Comparison of ENCODE assay signal across 9 cellular contexts in the genomic region with DNA sequence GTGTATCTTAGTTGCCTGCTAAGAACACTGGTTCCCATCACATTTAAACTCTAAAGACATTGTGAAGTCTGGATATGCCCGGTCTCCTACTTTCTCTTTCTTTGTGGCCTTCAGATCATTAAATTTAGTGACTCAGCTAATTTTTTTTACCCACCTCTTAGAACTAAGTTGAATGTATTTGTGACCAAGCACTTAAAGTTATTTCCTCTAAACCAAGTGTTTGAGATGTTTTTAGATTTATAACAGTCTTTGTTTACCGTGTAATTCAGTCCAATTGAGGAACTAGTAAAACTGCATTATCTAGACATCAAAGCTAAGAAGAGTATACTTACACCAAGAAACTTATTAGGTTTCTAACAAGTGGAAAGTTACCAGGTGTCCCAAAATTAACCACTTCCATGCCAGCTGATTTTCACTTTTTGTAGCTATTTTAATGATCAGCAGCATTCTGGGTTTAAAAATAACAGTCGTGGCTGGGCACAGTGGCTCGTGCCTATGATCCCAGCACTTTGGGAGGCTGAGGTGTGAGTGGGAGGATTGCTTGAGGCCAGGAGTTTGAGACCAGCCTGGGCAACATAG. TPM values are rescaled to one million over a fixed set of nuclear protein-coding genes. Genes with fewer than 3 reads are reported as not detected.
DNase-seq lines count a peak whose midpoint lies in the region; ATAC-seq, FAIRE-seq and TF ChIP-seq lines count a peak whose summit lies in the region.
"Had no signal": no experiment of that assay in that cellular context is flagged by ENCODE, and none has a peak within 500 bp of the region (broad histone marks: within the 10 kb centered on the region; RNA-seq: fewer than 3 reads in every experiment).

No MANE protein-coding gene starts in this region.

- H3K4me2 ChIP-seq in KMS-11 = peak overlapping the region; percentile 25

- H2AFZ ChIP-seq in KMS-11 (ENCODE audit: low read depth) = no peak overlapping the region

- no peak overlapping the region for H3K4me3 ChIP-seq in KMS-11 (IDR thresholded peaks at IDR 0.05; ENCODE audit: insufficient read depth, low read depth, low read length)
- no peak overlapping the region for H3K4me3 ChIP-seq in bronchial epithelial cell (ENCODE audit: low read depth, low read length)

- ATAC-seq in GM21528 (IDR thresholded peaks at IDR 0.05; ENCODE audit: low FRiP score, unreplicated experiment) (no peak), HG03354 (IDR thresholded peaks at IDR 0.05; ENCODE audit: poor library complexity, severe bottlenecking, unreplicated experiment) (no peak)

- no peak overlapping the region for H3K9ac ChIP-seq in KMS-11

- peaks cover 42% of the 10 kb centered on the region; the same call in 1 of the 2 replicates for H3K79me2 ChIP-seq in KMS-11 (ENCODE audit: insufficient read depth, low read depth)

- H3K27me3 ChIP-seq in KMS-11 (ENCODE audit: insufficient read depth, low read depth) = no peaks in the 10 kb centered on the region
- no peaks in the 10 kb centered on the region for H3K27me3 ChIP-seq in bronchial epithelial cell (ENCODE audit: control insufficient read depth, insufficient read depth, low read length)

- FAIRE-seq in bronchial epithelial cell (lab: Jason Lieb, UNC) = no peak
- FAIRE-seq: TTC549 had no signal

- H3K36me3 ChIP-seq in KMS-11 (ENCODE audit: insufficient read depth) (peaks cover under 1% of the 10 kb centered on the region; the same call in 1 of the 2 replicates), bronchial epithelial cell (ENCODE audit: control insufficient read depth, insufficient read depth, low read length) (peaks cover 3% of the 10 kb centered on the region)

- no peak overlapping the region for H3K27ac ChIP-seq in KMS-11

- peaks cover 24% of the 10 kb centered on the region; the same call in 1 of the 2 replicates for H4K20me1 ChIP-seq in KMS-11 (ENCODE audit: insufficient read depth)

- DNase-seq in CD1c-positive myeloid dendritic cell (ENCODE audit: extremely low spot score) (peak; percentile 21), bronchial epithelial cell (ENCODE audit: low read depth) (peak; percentile 45), myocyte (ENCODE audit: low read depth) (peak; percentile 28), NCI-H524 treated with DMSO at 0.1 percent for 48 hours (lab: John Stamatoyannopoulos, UW) (no peak)
- DNase-seq in activated CD4-positive, alpha-beta T cell treated with anti-CD3 and anti-CD28 coated beads for 48 hours = no peak

- peaks cover 31% of the 10 kb centered on the region for H3K4me1 ChIP-seq in KMS-11 (ENCODE audit: low read depth, poor library complexity, severe bottlenecking)

- no peak for TF ChIP-seq CTCF in KMS-11 (conservative IDR thresholded peaks at IDR 0.05; ENCODE audit: low read depth, low read length)
- no peak for TF ChIP-seq CTCF in bronchial epithelial cell (IDR thresholded peaks at IDR 0.05; ENCODE audit: insufficient read depth, low read length, severe bottlenecking)

RNA-seq across cellular contexts. Expression of gene ARHGAP35, which starts 53.1 kb away (rescaled TPM):
- 24.0 and 37.1 TPM in 2 replicates for total RNA-seq in bronchial epithelial cell
- total RNA-seq in myocyte = 30.5 and 31.0 TPM in 2 replicates
- polyA plus RNA-seq in myocyte (2012) = 36.6 TPM

Comparison
In these comparisons a context has a peak if more than half of its experiments do, and no peak if none do; other contexts are left out.
1. DNase-seq: peak in CD1c-positive myeloid dendritic cell (single experiment), bronchial epithelial cell (single experiment) and myocyte (single experiment); none in NCI-H524 treated with DMSO at 0.1 percent for 48 hours (single experiment) and activated CD4-positive, alpha-beta T cell treated with anti-CD3 and anti-CD28 coated beads for 48 hours (single experiment).